ENCODE assay signal across 1 cellular context in the genomic region with DNA sequence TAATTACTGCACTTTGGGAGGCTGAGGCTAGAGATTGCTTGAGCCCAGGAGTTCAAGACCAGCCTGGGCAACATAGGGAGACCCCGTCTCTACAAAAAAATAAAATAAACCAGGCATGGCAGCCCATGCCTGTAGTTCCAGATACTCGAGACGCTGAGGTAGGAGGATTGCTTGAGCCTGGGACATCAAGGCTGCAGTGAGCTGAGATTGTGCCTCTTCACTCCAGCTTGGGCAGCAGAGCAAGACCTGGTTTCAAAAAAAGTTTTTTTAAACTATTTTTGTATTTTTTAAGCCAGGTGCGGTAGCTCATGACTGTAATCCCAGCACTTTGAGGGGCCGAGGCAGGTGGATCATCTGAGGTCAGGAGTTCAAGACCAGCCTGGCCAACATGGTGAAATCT. TPM values are rescaled to one million over a fixed set of nuclear protein-coding genes. Genes with fewer than 3 reads are reported as not detected.
"Had no signal": no experiment of that assay in that cellular context is flagged by ENCODE, and none has a peak within 500 bp of the region (broad histone marks: within the 10 kb centered on the region; RNA-seq: fewer than 3 reads in every experiment).

No MANE protein-coding gene starts in this region.

RNA-seq across cellular contexts. Expression of gene REEP2, which starts 34.3 kb away (rescaled TPM):
- total RNA-seq: right lobe of liver had no signal
